In genomic region chr7:35039343-35039742, GRCh38 we compare ENCODE assay signal across 5 cellular contexts.
"Had no signal": no experiment of that assay in that cellular context is flagged by ENCODE, and none has a peak within 500 bp of the region (broad histone marks: within the 10 kb centered on the region; RNA-seq: fewer than 3 reads in every experiment).

No MANE protein-coding gene starts in this region.

- DNase-seq: H9, IMR-90 had no signal

- H3K4me3 ChIP-seq: K562 had no signal

- H3K9me3 Mint-ChIP-seq: GM23338, H9 had no signal

- H3K27ac Mint-ChIP-seq: GM23338, H9 had no signal

- ATAC-seq: GM23338, HCT116, K562 had no signal
